ENCODE assay signal across 13 cellular contexts in the genomic region with DNA sequence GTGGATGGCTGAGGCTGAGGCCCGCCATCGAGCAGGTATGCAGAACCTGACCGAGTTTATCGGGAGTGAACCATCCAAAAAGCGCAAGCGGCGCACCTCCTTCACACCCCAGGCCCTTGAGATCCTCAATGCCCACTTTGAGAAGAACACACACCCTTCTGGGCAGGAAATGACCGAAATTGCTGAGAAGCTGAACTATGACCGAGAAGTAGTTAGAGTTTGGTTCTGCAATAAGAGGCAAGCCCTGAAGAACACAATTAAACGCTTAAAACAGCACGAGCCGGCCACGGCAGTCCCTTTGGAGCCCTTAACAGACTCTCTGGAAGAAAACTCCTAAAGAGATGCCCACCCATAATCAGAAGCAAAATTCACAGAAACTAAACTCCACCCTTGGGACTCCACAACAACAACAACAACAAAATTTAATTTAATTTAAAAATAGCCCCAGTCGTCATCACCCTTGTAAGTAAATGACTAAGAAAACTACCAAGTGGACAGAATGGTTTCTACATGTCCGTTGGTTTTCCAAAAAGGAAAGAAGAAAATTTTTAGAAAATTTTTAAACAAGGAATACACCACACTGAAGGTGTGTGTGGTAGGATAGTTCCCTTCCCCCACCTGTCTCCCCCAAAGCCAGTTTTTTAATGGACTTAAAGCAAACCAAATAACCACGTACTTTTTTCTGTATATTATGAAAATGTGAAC.
DNase-seq lines count a peak whose midpoint lies in the region; ATAC-seq and TF ChIP-seq lines count a peak whose summit lies in the region.
"Had no signal": no experiment of that assay in that cellular context is flagged by ENCODE, and none has a peak within 500 bp of the region (broad histone marks: within the 10 kb centered on the region; RNA-seq: fewer than 3 reads in every experiment).

No MANE protein-coding gene starts in this region.

- no peaks in the 10 kb centered on the region for H3K9me3 Mint-ChIP-seq in brain
- H3K9me3 Mint-ChIP-seq: activated T-helper 1 cell treated with anti-CD3 and anti-CD28 coated beads, Interleukin-12 subunit alpha, Interleukin-12 subunit beta, Interleukin-2, Interleukin-4 antibody, amounts not matched to agents 30 ng/mL and 10 ng/mL and 1 ng/mL, durations not matched to agents 14 hours and 24 hours and 36 hours; immature natural killer cell; naive thymus-derived CD8-positive, alpha-beta T cell had no signal

- H3K36me3 ChIP-seq in psoas muscle (ENCODE audit: insufficient read depth in 1 of 2, low read depth in 1 of 2), result no peaks in the 10 kb centered on the region
- H3K36me3 ChIP-seq: esophagus squamous epithelium, WERI-Rb-1 had no signal

- WGBS in psoas muscle, 3 donors, result 71 to 73% (median 72%) methylated on average over 16 of the region's 16 CpGs

- H3K4me3 ChIP-seq in psoas muscle, result peak overlapping the region; percentile 35
- H3K4me3 ChIP-seq: esophagus squamous epithelium had no signal

- no peaks in the 10 kb centered on the region for H3K4me1 ChIP-seq in psoas muscle

- H3K9me3 ChIP-seq in psoas muscle, result no peaks in the 10 kb centered on the region
- H3K9me3 ChIP-seq: esophagus squamous epithelium had no signal

- DNase-seq in psoas muscle, result no peak
- DNase-seq in activated gamma-delta T cell (lab: John Stamatoyannopoulos, UW), result no peak
- no peak for DNase-seq in midbrain (lab: John Stamatoyannopoulos, UW)
- DNase-seq in stimulated activated CD8-positive, alpha-beta memory T cell treated with anti-CD3 and anti-CD28 coated beads, Interleukin-4, amount 100 ng/mL, for 48 hours, result no peak
- DNase-seq: esophagus squamous epithelium, immature natural killer cell had no signal

- H3K27me3 ChIP-seq in psoas muscle (ENCODE audit: insufficient read depth in 3 of 3, low read length in 2 of 3), result peaks cover 0 to 3% (median 0%) of the 10 kb centered on the region in 3 donors

- TF ChIP-seq CTCF in brain (conservative IDR thresholded peaks at IDR 0.05) (no peak), psoas muscle (IDR thresholded peaks at IDR 0.05) (no peak)

- no peaks in the 10 kb centered on the region for H3K36me3 Mint-ChIP-seq in brain
- H3K36me3 Mint-ChIP-seq: immature natural killer cell; naive thymus-derived CD8-positive, alpha-beta T cell had no signal

- peak; percentile 19 for ATAC-seq in GM19372 (IDR thresholded peaks at IDR 0.05; ENCODE audit: low read depth, unreplicated experiment)
- peak; percentile 19 for ATAC-seq in HG02798 (IDR thresholded peaks at IDR 0.05; ENCODE audit: poor library complexity, unreplicated experiment)
- peak in 2 of 4 donors; percentile 51 to 73 for ATAC-seq in psoas muscle
- no peak for ATAC-seq in HG02938 (IDR thresholded peaks at IDR 0.05; ENCODE audit: unreplicated experiment)

- peak overlapping the region in 4 of 5 experiments; percentile 43 to 81 (median 56) for H3K4me3 Mint-ChIP-seq in brain
- H3K4me3 Mint-ChIP-seq: activated T-helper 1 cell treated with anti-CD3 and anti-CD28 coated beads, Interleukin-12 subunit alpha, Interleukin-12 subunit beta, Interleukin-2, Interleukin-4 antibody, amounts not matched to agents 30 ng/mL and 10 ng/mL and 1 ng/mL, durations not matched to agents 14 hours and 24 hours and 36 hours; immature natural killer cell; naive thymus-derived CD8-positive, alpha-beta T cell had no signal

- H3K27ac Mint-ChIP-seq in brain, result peak overlapping the region in 2 of 5 experiments; percentile 49 to 64
- H3K27ac Mint-ChIP-seq: activated T-helper 1 cell treated with anti-CD3 and anti-CD28 coated beads, Interleukin-12 subunit alpha, Interleukin-12 subunit beta, Interleukin-2, Interleukin-4 antibody, amounts not matched to agents 30 ng/mL and 10 ng/mL and 1 ng/mL, durations not matched to agents 14 hours and 24 hours and 36 hours; immature natural killer cell; naive thymus-derived CD8-positive, alpha-beta T cell had no signal

- peaks cover 46% of the 10 kb centered on the region for H3K4me1 Mint-ChIP-seq in brain

- intact Hi-C loops in psoas muscle (cut with DNase I), result loop anchor here (2.0 to 10.0 kb wide), 4 partner anchors 530 to 1067 kb away; no protein-coding TSS in a partner anchor

- no peak overlapping the region for H3K27ac ChIP-seq in psoas muscle
- H3K27ac ChIP-seq: esophagus squamous epithelium, WERI-Rb-1 had no signal

- H3K27me3 Mint-ChIP-seq in brain, result no peaks in the 10 kb centered on the region
